ENCODE assay signal across 1 cellular context in genomic region chr1:54542120-54542961, GRCh38.
TF ChIP-seq lines count a peak whose summit lies in the region.

No MANE protein-coding gene starts in this region.

TF ChIP-seq in K562, 482 proteins besides CTCF, POLR2A, EP300 and RAD21 (continued from another document and continues in another):
- TF ChIP-seq ZBTB2 (IDR thresholded peaks at IDR 0.05) = no peak
- TF ChIP-seq ZNF212 (CRISPR knock-in tag; IDR thresholded peaks at IDR 0.05) = no peak
- TF ChIP-seq UBTF (IDR thresholded peaks at IDR 0.05; ENCODE audit: borderline replicate concordance in 1 of 2, low read depth in 2 of 2, low read length in 2 of 2) = peak in 1 of 2 experiments; percentile 17; a peak in 1 of 4 replicates
- TF ChIP-seq USF2 (CRISPR knock-in tag; IDR thresholded peaks at IDR 0.05) = no peak
- no peak for TF ChIP-seq POLR2H (tag; IDR thresholded peaks at IDR 0.05; ENCODE audit: low read depth)
- no peak for TF ChIP-seq PHB (CRISPR knock-in tag; IDR thresholded peaks at IDR 0.05)
- no peak for TF ChIP-seq GTF2F1 (IDR thresholded peaks at IDR 0.05; ENCODE audit: low read depth, low read length)
- peak; percentile 64 for TF ChIP-seq VEZF1 (CRISPR knock-in tag; IDR thresholded peaks at IDR 0.05)
- TF ChIP-seq ZBTB26 (CRISPR knock-in tag; IDR thresholded peaks at IDR 0.05) = no peak
- no peak for TF ChIP-seq RBM34 (IDR thresholded peaks at IDR 0.05; ENCODE audit: borderline replicate concordance, insufficient read depth, low read length)
- TF ChIP-seq HNRNPLL (IDR thresholded peaks at IDR 0.05; ENCODE audit: low read depth, low read length, poor library complexity, severe bottlenecking) = no peak
- no peak for TF ChIP-seq CHD2 (IDR thresholded peaks at IDR 0.05; ENCODE audit: low read depth, low read length)
- no peak for TF ChIP-seq CREB1 (IDR thresholded peaks at IDR 0.05)
- TF ChIP-seq CREB1 (CRISPR knock-in tag; IDR thresholded peaks at IDR 0.05) = no peak
- no peak for TF ChIP-seq NR3C1 (CRISPR knock-in tag; IDR thresholded peaks at IDR 0.05)
- no peak for TF ChIP-seq PTBP1 (IDR thresholded peaks at IDR 0.05; ENCODE audit: low read depth, low read length)
- no peak for TF ChIP-seq ARNT (IDR thresholded peaks at IDR 0.05)
- peak; percentile 76 for TF ChIP-seq TFAP4 (CRISPR knock-in tag; IDR thresholded peaks at IDR 0.05; ENCODE audit: borderline replicate concordance)
- no peak for TF ChIP-seq BCOR (IDR thresholded peaks at IDR 0.05)
- TF ChIP-seq ZFX (CRISPR knock-in tag; IDR thresholded peaks at IDR 0.05) = peak; percentile 80
- TF ChIP-seq HMBOX1 (IDR thresholded peaks at IDR 0.05) = no peak
- TF ChIP-seq CTCFL (IDR thresholded peaks at IDR 0.05; ENCODE audit: borderline replicate concordance, insufficient read depth, low read depth, low read length, poor library complexity, severe bottlenecking) = no peak
- peak; percentile 29; the same call in 1 of the 2 replicates for TF ChIP-seq E2F3 (CRISPR knock-in tag; IDR thresholded peaks at IDR 0.05)
- TF ChIP-seq SIX5 (IDR thresholded peaks at IDR 0.05; ENCODE audit: borderline replicate concordance in 1 of 2, insufficient read depth in 1 of 2, low read depth in 1 of 2, low read length in 2 of 2) = no peak
- TF ChIP-seq NR0B1 (IDR thresholded peaks at IDR 0.05; ENCODE audit: partially characterized antibody) = no peak
- no peak for TF ChIP-seq ZMIZ1 (IDR thresholded peaks at IDR 0.05; ENCODE audit: low read depth in 2 of 2, low read length in 2 of 2)
- TF ChIP-seq ZNF644 (tag; IDR thresholded peaks at IDR 0.05; ENCODE audit: low read depth) = no peak
- TF ChIP-seq RHOXF2B (CRISPR knock-in tag; conservative IDR thresholded peaks at IDR 0.05) = no peak
- TF ChIP-seq PYGO2 (tag; IDR thresholded peaks at IDR 0.05) = no peak
- TF ChIP-seq HDAC1 (IDR thresholded peaks at IDR 0.05) = no peak
- TF ChIP-seq E2F1 (CRISPR knock-in tag; IDR thresholded peaks at IDR 0.05) = no peak
- TF ChIP-seq ZNF707 (CRISPR knock-in tag; conservative IDR thresholded peaks at IDR 0.05) = no peak
- TF ChIP-seq KHSRP (IDR thresholded peaks at IDR 0.05) = no peak
- no peak for TF ChIP-seq SRSF3 (IDR thresholded peaks at IDR 0.05; ENCODE audit: insufficient read depth, low read length)
